1 cellular context compared by ENCODE assay signal in the genomic region with DNA sequence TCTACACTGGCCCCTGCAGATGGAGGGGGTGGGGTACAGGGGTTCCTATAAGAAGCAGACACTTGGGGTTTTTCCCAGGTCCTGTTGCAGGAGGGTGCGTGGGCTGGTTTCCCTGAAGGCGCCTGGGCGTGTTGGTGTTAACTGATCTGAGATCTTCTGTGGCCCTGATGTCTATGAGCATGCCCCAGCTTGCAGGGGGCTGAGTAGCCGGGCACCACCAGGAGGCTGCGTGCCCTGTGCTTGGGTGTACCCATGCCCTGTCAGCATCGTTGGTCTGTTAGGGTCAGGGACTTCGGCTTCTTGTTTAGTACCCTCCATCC.
TF ChIP-seq lines count a peak whose summit lies in the region.

No MANE protein-coding gene starts in this region.

TF ChIP-seq in GM23338, 12 proteins besides CTCF, POLR2A, EP300 and RAD21 (continued from another document):
- TF ChIP-seq, protein P1, sequence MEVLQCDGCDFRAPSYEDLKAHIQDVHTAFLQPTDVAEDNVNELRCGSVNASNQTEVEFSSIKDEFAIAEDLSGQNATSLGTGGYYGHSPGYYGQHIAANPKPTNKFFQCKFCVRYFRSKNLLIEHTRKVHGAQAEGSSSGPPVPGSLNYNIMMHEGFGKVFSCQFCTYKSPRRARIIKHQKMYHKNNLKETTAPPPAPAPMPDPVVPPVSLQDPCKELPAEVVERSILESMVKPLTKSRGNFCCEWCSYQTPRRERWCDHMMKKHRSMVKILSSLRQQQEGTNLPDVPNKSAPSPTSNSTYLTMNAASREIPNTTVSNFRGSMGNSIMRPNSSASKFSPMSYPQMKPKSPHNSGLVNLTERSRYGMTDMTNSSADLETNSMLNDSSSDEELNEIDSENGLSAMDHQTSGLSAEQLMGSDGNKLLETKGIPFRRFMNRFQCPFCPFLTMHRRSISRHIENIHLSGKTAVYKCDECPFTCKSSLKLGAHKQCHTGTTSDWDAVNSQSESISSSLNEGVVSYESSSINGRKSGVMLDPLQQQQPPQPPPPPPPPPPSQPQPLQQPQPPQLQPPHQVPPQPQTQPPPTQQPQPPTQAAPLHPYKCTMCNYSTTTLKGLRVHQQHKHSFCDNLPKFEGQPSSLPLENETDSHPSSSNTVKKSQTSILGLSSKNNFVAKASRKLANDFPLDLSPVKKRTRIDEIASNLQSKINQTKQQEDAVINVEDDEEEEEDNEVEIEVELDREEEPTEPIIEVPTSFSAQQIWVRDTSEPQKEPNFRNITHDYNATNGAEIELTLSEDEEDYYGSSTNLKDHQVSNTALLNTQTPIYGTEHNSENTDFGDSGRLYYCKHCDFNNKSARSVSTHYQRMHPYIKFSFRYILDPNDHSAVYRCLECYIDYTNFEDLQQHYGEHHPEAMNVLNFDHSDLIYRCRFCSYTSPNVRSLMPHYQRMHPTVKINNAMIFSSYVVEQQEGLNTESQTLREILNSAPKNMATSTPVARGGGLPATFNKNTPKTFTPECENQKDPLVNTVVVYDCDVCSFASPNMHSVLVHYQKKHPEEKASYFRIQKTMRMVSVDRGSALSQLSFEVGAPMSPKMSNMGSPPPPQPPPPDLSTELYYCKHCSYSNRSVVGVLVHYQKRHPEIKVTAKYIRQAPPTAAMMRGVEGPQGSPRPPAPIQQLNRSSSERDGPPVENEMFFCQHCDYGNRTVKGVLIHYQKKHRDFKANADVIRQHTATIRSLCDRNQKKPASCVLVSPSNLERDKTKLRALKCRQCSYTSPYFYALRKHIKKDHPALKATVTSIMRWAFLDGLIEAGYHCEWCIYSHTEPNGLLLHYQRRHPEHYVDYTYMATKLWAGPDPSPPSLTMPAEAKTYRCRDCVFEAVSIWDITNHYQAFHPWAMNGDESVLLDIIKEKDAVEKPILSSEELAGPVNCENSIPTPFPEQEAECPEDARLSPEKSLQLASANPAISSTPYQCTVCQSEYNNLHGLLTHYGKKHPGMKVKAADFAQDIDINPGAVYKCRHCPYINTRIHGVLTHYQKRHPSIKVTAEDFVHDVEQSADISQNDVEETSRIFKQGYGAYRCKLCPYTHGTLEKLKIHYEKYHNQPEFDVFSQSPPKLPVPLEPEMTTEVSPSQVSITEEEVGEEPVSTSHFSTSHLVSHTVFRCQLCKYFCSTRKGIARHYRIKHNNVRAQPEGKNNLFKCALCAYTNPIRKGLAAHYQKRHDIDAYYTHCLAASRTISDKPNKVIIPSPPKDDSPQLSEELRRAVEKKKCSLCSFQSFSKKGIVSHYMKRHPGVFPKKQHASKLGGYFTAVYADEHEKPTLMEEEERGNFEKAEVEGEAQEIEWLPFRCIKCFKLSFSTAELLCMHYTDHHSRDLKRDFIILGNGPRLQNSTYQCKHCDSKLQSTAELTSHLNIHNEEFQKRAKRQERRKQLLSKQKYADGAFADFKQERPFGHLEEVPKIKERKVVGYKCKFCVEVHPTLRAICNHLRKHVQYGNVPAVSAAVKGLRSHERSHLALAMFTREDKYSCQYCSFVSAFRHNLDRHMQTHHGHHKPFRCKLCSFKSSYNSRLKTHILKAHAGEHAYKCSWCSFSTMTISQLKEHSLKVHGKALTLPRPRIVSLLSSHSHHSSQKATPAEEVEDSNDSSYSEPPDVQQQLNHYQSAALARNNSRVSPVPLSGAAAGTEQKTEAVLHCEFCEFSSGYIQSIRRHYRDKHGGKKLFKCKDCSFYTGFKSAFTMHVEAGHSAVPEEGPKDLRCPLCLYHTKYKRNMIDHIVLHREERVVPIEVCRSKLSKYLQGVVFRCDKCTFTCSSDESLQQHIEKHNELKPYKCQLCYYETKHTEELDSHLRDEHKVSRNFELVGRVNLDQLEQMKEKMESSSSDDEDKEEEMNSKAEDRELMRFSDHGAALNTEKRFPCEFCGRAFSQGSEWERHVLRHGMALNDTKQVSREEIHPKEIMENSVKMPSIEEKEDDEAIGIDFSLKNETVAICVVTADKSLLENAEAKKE (CRISPR knock-in tag; IDR thresholded peaks at IDR 0.05) = no peak
- TF ChIP-seq EZH2phosphoT487 (IDR thresholded peaks at IDR 0.05; ENCODE audit: unreplicated experiment) (no peak), JUNB (IDR thresholded peaks at IDR 0.05; ENCODE audit: unreplicated experiment) (no peak), CREB1 (CRISPR knock-in tag; IDR thresholded peaks at IDR 0.05; ENCODE audit: low read depth) (no peak), ZNF114 (CRISPR knock-in tag; IDR thresholded peaks at IDR 0.05) (no peak)
- TF ChIP-seq, protein P2, sequence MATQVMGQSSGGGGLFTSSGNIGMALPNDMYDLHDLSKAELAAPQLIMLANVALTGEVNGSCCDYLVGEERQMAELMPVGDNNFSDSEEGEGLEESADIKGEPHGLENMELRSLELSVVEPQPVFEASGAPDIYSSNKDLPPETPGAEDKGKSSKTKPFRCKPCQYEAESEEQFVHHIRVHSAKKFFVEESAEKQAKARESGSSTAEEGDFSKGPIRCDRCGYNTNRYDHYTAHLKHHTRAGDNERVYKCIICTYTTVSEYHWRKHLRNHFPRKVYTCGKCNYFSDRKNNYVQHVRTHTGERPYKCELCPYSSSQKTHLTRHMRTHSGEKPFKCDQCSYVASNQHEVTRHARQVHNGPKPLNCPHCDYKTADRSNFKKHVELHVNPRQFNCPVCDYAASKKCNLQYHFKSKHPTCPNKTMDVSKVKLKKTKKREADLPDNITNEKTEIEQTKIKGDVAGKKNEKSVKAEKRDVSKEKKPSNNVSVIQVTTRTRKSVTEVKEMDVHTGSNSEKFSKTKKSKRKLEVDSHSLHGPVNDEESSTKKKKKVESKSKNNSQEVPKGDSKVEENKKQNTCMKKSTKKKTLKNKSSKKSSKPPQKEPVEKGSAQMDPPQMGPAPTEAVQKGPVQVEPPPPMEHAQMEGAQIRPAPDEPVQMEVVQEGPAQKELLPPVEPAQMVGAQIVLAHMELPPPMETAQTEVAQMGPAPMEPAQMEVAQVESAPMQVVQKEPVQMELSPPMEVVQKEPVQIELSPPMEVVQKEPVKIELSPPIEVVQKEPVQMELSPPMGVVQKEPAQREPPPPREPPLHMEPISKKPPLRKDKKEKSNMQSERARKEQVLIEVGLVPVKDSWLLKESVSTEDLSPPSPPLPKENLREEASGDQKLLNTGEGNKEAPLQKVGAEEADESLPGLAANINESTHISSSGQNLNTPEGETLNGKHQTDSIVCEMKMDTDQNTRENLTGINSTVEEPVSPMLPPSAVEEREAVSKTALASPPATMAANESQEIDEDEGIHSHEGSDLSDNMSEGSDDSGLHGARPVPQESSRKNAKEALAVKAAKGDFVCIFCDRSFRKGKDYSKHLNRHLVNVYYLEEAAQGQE (IDR thresholded peaks at IDR 0.05; ENCODE audit: unreplicated experiment) = no peak
- TF ChIP-seq, protein P3, sequence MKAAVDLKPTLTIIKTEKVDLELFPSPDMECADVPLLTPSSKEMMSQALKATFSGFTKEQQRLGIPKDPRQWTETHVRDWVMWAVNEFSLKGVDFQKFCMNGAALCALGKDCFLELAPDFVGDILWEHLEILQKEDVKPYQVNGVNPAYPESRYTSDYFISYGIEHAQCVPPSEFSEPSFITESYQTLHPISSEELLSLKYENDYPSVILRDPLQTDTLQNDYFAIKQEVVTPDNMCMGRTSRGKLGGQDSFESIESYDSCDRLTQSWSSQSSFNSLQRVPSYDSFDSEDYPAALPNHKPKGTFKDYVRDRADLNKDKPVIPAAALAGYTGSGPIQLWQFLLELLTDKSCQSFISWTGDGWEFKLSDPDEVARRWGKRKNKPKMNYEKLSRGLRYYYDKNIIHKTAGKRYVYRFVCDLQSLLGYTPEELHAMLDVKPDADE (IDR thresholded peaks at IDR 0.05) = no peak
